ENCODE assay signal across 8 cellular contexts in the genomic region with DNA sequence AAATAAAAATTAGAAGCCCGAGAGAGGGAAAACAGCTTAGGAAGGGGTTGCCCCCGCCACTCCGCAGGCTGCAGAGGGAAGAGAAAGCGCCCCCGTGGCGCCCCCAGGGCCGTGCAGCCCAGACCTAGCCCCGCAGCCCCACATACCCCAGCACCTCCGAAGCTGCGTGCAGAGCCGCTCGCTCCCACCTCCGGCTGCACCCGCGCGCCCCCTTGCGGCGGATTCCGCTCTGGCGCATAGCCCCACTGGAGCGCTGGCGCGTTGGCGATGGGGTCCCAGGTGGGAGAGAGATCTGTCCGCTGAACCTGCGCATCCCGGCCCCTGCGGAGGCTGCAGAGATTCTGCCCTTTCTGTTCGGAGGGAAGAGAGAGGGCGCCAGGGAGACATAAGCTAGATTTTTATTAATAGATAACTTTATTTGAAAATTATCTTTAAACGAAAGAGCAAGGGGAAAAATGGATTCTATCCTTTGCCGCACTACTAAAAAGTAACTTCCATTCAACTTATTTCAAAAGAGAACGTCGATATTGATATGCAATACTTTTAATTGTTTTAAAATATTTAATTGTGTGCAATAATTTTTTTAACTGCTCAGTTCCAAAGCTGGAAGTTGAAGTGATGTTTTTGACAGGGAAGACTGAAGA. TPM values are rescaled to one million over a fixed set of nuclear protein-coding genes. Genes with fewer than 3 reads are reported as not detected.
A peak's percentile ranks its signal among the peaks of the same experiment; 100 is the strongest.
DNase-seq lines count a peak whose midpoint lies in the region; ATAC-seq, FAIRE-seq and TF ChIP-seq lines count a peak whose summit lies in the region.

No MANE protein-coding gene starts in this region.

- H3K27ac ChIP-seq in DND-41 (ENCODE audit: low read length) (no peak overlapping the region), psoas muscle (no peak overlapping the region)

- peaks cover 66% of the 10 kb centered on the region for H3K27me3 Mint-ChIP-seq in activated naive CD4-positive, alpha-beta T cell treated with anti-CD3 and anti-CD28 coated beads, Interleukin-2, amount 10 ng/mL, durations not matched to agents 7 days and 5 days

- H3K36me3 ChIP-seq in DND-41 (ENCODE audit: insufficient read depth, low read length) (no peaks in the 10 kb centered on the region), psoas muscle (ENCODE audit: insufficient read depth in 1 of 2, low read depth in 1 of 2) (no peaks in the 10 kb centered on the region)

- ATAC-seq in DND-41 (ENCODE audit: insufficient read depth, low read depth) (peak; percentile 100), GM21423 (IDR thresholded peaks at IDR 0.05; ENCODE audit: unreplicated experiment) (peak; percentile 100), Right ventricle myocardium superior (ENCODE audit: poor library complexity) (peak; percentile 99), psoas muscle (peak; percentile 82 to 98 (median 94))

- FAIRE-seq in urothelium cell line (lab: Jason Lieb, UNC): peak; percentile 44

- peaks cover 19% of the 10 kb centered on the region for H3K27me3 ChIP-seq in DND-41 (ENCODE audit: insufficient read depth, low read length, poor library complexity)
- peaks cover 0 to 5% (median 0%) of the 10 kb centered on the region in 3 donors for H3K27me3 ChIP-seq in psoas muscle (ENCODE audit: insufficient read depth in 3 of 3, low read length in 2 of 3)

- H3K4me2 ChIP-seq in DND-41 (ENCODE audit: insufficient read depth, low read length): peak overlapping the region; percentile 47

- no peak overlapping the region for H3K27ac Mint-ChIP-seq in activated naive CD4-positive, alpha-beta T cell treated with anti-CD3 and anti-CD28 coated beads, Interleukin-2, amount 10 ng/mL, durations not matched to agents 7 days and 5 days

- WGBS in psoas muscle, 3 donors: 5 to 7% (median 7%) methylated on average over 34 of the region's 34 CpGs

- TF ChIP-seq CTCF in DND-41 (IDR thresholded peaks at IDR 0.05; ENCODE audit: borderline replicate concordance, extremely low read depth, low read length, poor library complexity, severe bottlenecking) (peak; percentile 85), psoas muscle (IDR thresholded peaks at IDR 0.05) (peak; percentile 94)

- DNase-seq in DND-41 (peak; percentile 79), HT1080 (ENCODE audit: low read depth) (peak; percentile 61), SK-MEL-5 (ENCODE audit: low read depth, low spot score) (peak; percentile 74), Right ventricle myocardium superior (peak; percentile 90), psoas muscle (peak; percentile 79 to 89), urothelium cell line (ENCODE audit: low spot score) (peak; percentile 87)
- peak; percentile 88 for DNase-seq in activated naive CD4-positive, alpha-beta T cell treated with anti-CD3 and anti-CD28 coated beads, Interleukin-2, amount 10 ng/mL, durations not matched to agents 7 days and 5 days

- no peaks in the 10 kb centered on the region for H3K9me3 Mint-ChIP-seq in activated naive CD4-positive, alpha-beta T cell treated with anti-CD3 and anti-CD28 coated beads, Interleukin-2, amount 10 ng/mL, durations not matched to agents 7 days and 5 days

- in situ Hi-C loops in SK-MEL-5 (cut with HindIII; ENCODE audit: low pct_unique_long_range_greater_than_20kb, low sequenced_read_pairs): no loop called here

- H3K4me1 Mint-ChIP-seq in activated naive CD4-positive, alpha-beta T cell treated with anti-CD3 and anti-CD28 coated beads, Interleukin-2, amount 10 ng/mL, durations not matched to agents 7 days and 5 days: peaks cover 11% of the 10 kb centered on the region

- H3K79me2 ChIP-seq in DND-41 (ENCODE audit: insufficient read depth, low read length): no peaks in the 10 kb centered on the region

- H3K9me3 ChIP-seq in DND-41 (ENCODE audit: insufficient read depth, low read length, severe bottlenecking) (no peaks in the 10 kb centered on the region), psoas muscle (no peaks in the 10 kb centered on the region)

- CTCF ChIA-PET in activated naive CD4-positive, alpha-beta T cell treated with anti-CD3 and anti-CD28 coated beads, Interleukin-2, amount 10 ng/mL, durations not matched to agents 7 days and 5 days (lab: Charles Lee): interaction anchor here (0.5 to 2.3 kb wide), 21 partner anchors 9 to 1105 kb away, joined by 3 to 11 read pairs (median 3); a partner anchor contains a TSS

- H4K20me1 ChIP-seq in DND-41 (ENCODE audit: insufficient read depth, low read length): no peaks in the 10 kb centered on the region

- H2AFZ ChIP-seq in DND-41 (ENCODE audit: low read depth, low read length): no peak overlapping the region

- H3K4me1 ChIP-seq in DND-41 (ENCODE audit: insufficient read depth, low read length) (peaks cover 4% of the 10 kb centered on the region; the same call in 1 of the 2 replicates), psoas muscle (peaks cover 4% of the 10 kb centered on the region)

- H3K4me3 ChIP-seq in DND-41 (ENCODE audit: low read depth in 1 of 2, low read length in 2 of 2) (no peak overlapping the region), psoas muscle (peak overlapping the region; percentile 58)

- no peak overlapping the region for H3K9ac ChIP-seq in DND-41 (ENCODE audit: low read depth, low read length)

- intact Hi-C loops in Right ventricle myocardium superior (cut with DNase I) (no loop called here), psoas muscle (cut with DNase I) (loop anchor here in 1 of 2 donors (5.0 to 10.0 kb wide), 2 partner anchors 1108 to 1285 kb away; no protein-coding TSS in a partner anchor)

- no peaks in the 10 kb centered on the region for H3K36me3 Mint-ChIP-seq in activated naive CD4-positive, alpha-beta T cell treated with anti-CD3 and anti-CD28 coated beads, Interleukin-2, amount 10 ng/mL, durations not matched to agents 7 days and 5 days

- H3K4me3 Mint-ChIP-seq in activated naive CD4-positive, alpha-beta T cell treated with anti-CD3 and anti-CD28 coated beads, Interleukin-2, amount 10 ng/mL, durations not matched to agents 7 days and 5 days: peak overlapping the region; percentile 31

RNA-seq across cellular contexts. Expression of a gene that starts 11.7 kb away (rescaled TPM):
- 18.4 TPM in 2 replicates for total RNA-seq in HT1080 (2014; rRNA removed; shearing (Covaris generic))
- 13.0 and 15.7 TPM in 2 replicates for polyA plus RNA-seq in HT1080 (2015; cell fraction: cytosol; rRNA removed)
- 24.5 and 25.1 TPM in 2 replicates for polyA plus RNA-seq in HT1080 (2015; cell fraction: nucleus; rRNA removed)
- total RNA-seq in SK-MEL-5 (2014; rRNA removed; shearing (Covaris generic)): 65.5 and 74.6 TPM in 2 replicates
- 31.4 and 32.4 TPM in 2 replicates for polyA plus RNA-seq in SK-MEL-5 (2015; cell fraction: cytosol; rRNA removed)
- 30.0 and 38.4 TPM in 2 replicates for polyA plus RNA-seq in SK-MEL-5 (2015; cell fraction: nucleus; rRNA removed)
- total RNA-seq in Right ventricle myocardium superior (15.0 TPM), psoas muscle (1 to 10 TPM; 5.8 to 9.5 (median 8.9) TPM)
- 10 to 100 TPM in 1 of 3 donors, 1 to 10 TPM in 2; 4.9 to 10.6 (median 8.0) TPM for polyA plus RNA-seq in psoas muscle

RNA-seq across cellular contexts. Expression of a gene that starts 31.9 kb away (rescaled TPM):
- total RNA-seq in HT1080 (2014; rRNA removed; shearing (Covaris generic)): 0.30 TPM in 1 of 2 replicates, not detected in the other
- polyA plus RNA-seq in HT1080 (2015; cell fraction: cytosol; rRNA removed): not detected in 2 replicates
- polyA plus RNA-seq in HT1080 (2015; cell fraction: nucleus; rRNA removed): not detected in 2 replicates
- total RNA-seq in SK-MEL-5 (2014; rRNA removed; shearing (Covaris generic)): not detected in 2 replicates
- not detected in 2 replicates for polyA plus RNA-seq in SK-MEL-5 (2015; cell fraction: cytosol; rRNA removed)
- polyA plus RNA-seq in SK-MEL-5 (2015; cell fraction: nucleus; rRNA removed): not detected in 2 replicates
- total RNA-seq in Right ventricle myocardium superior (not detected), psoas muscle (not detected)
- polyA plus RNA-seq in psoas muscle: not detected

RNA-seq across cellular contexts. Expression of a gene that starts 46.8 kb away (rescaled TPM):
- total RNA-seq in HT1080 (2014; rRNA removed; shearing (Covaris generic)): 39.0 TPM in 2 replicates
- polyA plus RNA-seq in HT1080 (2015; cell fraction: cytosol; rRNA removed): 27.9 and 35.8 TPM in 2 replicates
- 23.0 and 27.2 TPM in 2 replicates for polyA plus RNA-seq in HT1080 (2015; cell fraction: nucleus; rRNA removed)
- total RNA-seq in SK-MEL-5 (2014; rRNA removed; shearing (Covaris generic)): 32.0 and 36.4 TPM in 2 replicates
- 23.0 and 23.5 TPM in 2 replicates for polyA plus RNA-seq in SK-MEL-5 (2015; cell fraction: cytosol; rRNA removed)
- 15.8 and 17.4 TPM in 2 replicates for polyA plus RNA-seq in SK-MEL-5 (2015; cell fraction: nucleus; rRNA removed)
- total RNA-seq in Right ventricle myocardium superior (27.6 TPM), psoas muscle (10 to 100 TPM; 23.5 to 40.4 (median 24.4) TPM)
- polyA plus RNA-seq in psoas muscle: 10 to 100 TPM; 12.5 to 41.3 (median 25.1) TPM
